ENCODE assay signal across 18 cellular contexts in genomic region chr1:221634606-221635005, GRCh38.
DNase-seq lines count a peak whose midpoint lies in the region; ATAC-seq, FAIRE-seq and TF ChIP-seq lines count a peak whose summit lies in the region.
"Had no signal": no experiment of that assay in that cellular context is flagged by ENCODE, and none has a peak within 500 bp of the region (broad histone marks: within the 10 kb centered on the region; RNA-seq: fewer than 3 reads in every experiment).

No MANE protein-coding gene starts in this region.

- H2BK15ac ChIP-seq in IMR-90 (ENCODE audit: low read depth, low read length) = no peak overlapping the region

- H4K91ac ChIP-seq in IMR-90 (ENCODE audit: insufficient read depth, low read depth, low read length) = no peak overlapping the region

- no peak overlapping the region for H3K27ac ChIP-seq in IMR-90 (ENCODE audit: insufficient read depth, low read length)
- no peak overlapping the region for H3K27ac ChIP-seq in K562 (ENCODE audit: extremely low read depth, low read depth, low read length)
- H3K27ac ChIP-seq: C4-2B had no signal

- H2BK20ac ChIP-seq in IMR-90 (ENCODE audit: low read depth, low read length) = no peak overlapping the region

- BruUV-seq in IMR-90 (replicated peaks; lab: Mats Ljungman, UMichigan) = no TSS peak
- no TSS peak for BruUV-seq in K562 (replicated peaks; lab: Mats Ljungman, UMichigan)

- H4K20me1 ChIP-seq in IMR-90 (ENCODE audit: insufficient read depth, low read length) (no peaks in the 10 kb centered on the region), K562 (replicated peaks; ENCODE audit: control insufficient read depth, insufficient read depth, low read length) (no peaks in the 10 kb centered on the region)

- TF ChIP-seq POLR2A in IMR-90 (IDR thresholded peaks at IDR 0.05; ENCODE audit: low read depth, low read length) = no peak
- TF ChIP-seq POLR2A in K562 (conservative IDR thresholded peaks at IDR 0.05) = no peak

- no peak for ATAC-seq in IMR-90 (ENCODE audit: low read depth)
- no peak for ATAC-seq in K562
- ATAC-seq in T-cell (replicated peaks in 1 of 4) = no peak
- no peak for ATAC-seq in sciatic nerve
- no peak for ATAC-seq in esophagus mucosa
- ATAC-seq: HepG2 had no signal

- H3K4ac ChIP-seq in IMR-90 (ENCODE audit: low read depth, low read length) = no peak overlapping the region

- no peaks in the 10 kb centered on the region for H3K9me3 Mint-ChIP-seq in T-cell
- H3K9me3 Mint-ChIP-seq: CD4-positive, alpha-beta memory T cell; HFFc6 had no signal

- H3K14ac ChIP-seq in IMR-90 (replicated peaks; ENCODE audit: low read depth, low read length) = no peak overlapping the region

- intact Hi-C loops in IMR-90 (cut with micrococcal nuclease) = no loop called here
- intact Hi-C loops in K562 (cut with micrococcal nuclease) = loop anchor here (5.0 kb wide), 1 partner anchor 108 kb away; the partner anchor contains the start of gene DUSP10
- intact Hi-C loops in sciatic nerve (cut with DNase I) = no loop called here

- no peak overlapping the region for H3K56ac ChIP-seq in IMR-90 (ENCODE audit: extremely low read depth, insufficient read depth, low read length)

- no peak overlapping the region for H2BK5ac ChIP-seq in IMR-90 (ENCODE audit: low read depth, low read length, poor library complexity, severe bottlenecking)

- H3K36me3 ChIP-seq in IMR-90 (ENCODE audit: control insufficient read depth, insufficient read depth, low read length) (no peaks in the 10 kb centered on the region), K562 (ENCODE audit: control insufficient read depth, insufficient read depth, low read length) (no peaks in the 10 kb centered on the region)
- H3K36me3 ChIP-seq: BE2C had no signal

- peaks cover 0 to 1% of the 10 kb centered on the region in 2 donors for H3K27me3 Mint-ChIP-seq in T-cell

- DNase-seq in IMR-90 (peak; percentile 33), K562 (ENCODE audit: extremely low read depth in 1 of 4, low spot score in 3 of 4) (no peak), fibroblast of villous mesenchyme (ENCODE audit: low read depth) (peak; percentile 42), T-cell (no peak), sciatic nerve (ENCODE audit: low spot score) (no peak), foreskin melanocyte (no peak)
- DNase-seq: BE2C; Caco-2; CD4-positive, alpha-beta memory T cell; DMS53; HCEC 1CT; HFFc6 had no signal

- no peaks in the 10 kb centered on the region for H3K9me3 ChIP-seq in IMR-90 (ENCODE audit: control insufficient read depth, insufficient read depth, low read length)
- H3K9me3 ChIP-seq in K562 (replicated peaks; ENCODE audit: control insufficient read depth, insufficient read depth, low read depth, low read length) = no peaks in the 10 kb centered on the region
- H3K9me3 ChIP-seq: BE2C, Caco-2 had no signal

- H3K23ac ChIP-seq in IMR-90 (ENCODE audit: low read depth, low read length) = no peak overlapping the region

- no peak overlapping the region for H3K27ac Mint-ChIP-seq in T-cell
- H3K27ac Mint-ChIP-seq: HFFc6 had no signal

- no peaks in the 10 kb centered on the region for H3K27me3 ChIP-seq in IMR-90 (ENCODE audit: control insufficient read depth, insufficient read depth, low read length)
- H3K27me3 ChIP-seq in K562 (ENCODE audit: control insufficient read depth in 2 of 2, insufficient read depth in 2 of 2, low read length in 2 of 2) = no peaks in the 10 kb centered on the region
- H3K27me3 ChIP-seq: BE2C had no signal

- no peak overlapping the region for H3K4me3 ChIP-seq in IMR-90 (ENCODE audit: insufficient read depth, low read depth, low read length)
- H3K4me3 ChIP-seq in K562 = no peak overlapping the region
- H3K4me3 ChIP-seq in fibroblast of villous mesenchyme (ENCODE audit: low read depth, low read length) = no peak overlapping the region

- H2AK9ac ChIP-seq in IMR-90 (replicated peaks; ENCODE audit: low read depth, low read length, poor library complexity) = no peak overlapping the region

- no peak overlapping the region for H2BK120ac ChIP-seq in IMR-90 (ENCODE audit: low read depth, low read length)

- H3K4me2 ChIP-seq in IMR-90 (ENCODE audit: low read depth, low read length) = no peak overlapping the region
- H3K4me2 ChIP-seq in K562 (ENCODE audit: insufficient read depth, low read length) = no peak overlapping the region

- TF ChIP-seq RAD21 in IMR-90 (IDR thresholded peaks at IDR 0.05; ENCODE audit: low read length) (no peak), K562 (CRISPR knock-in tag; conservative IDR thresholded peaks at IDR 0.05 in 1 of 2, IDR thresholded peaks at IDR 0.05 in 1 of 2) (no peak)

- in situ Hi-C loops in IMR-90 (cut with MboI; ENCODE audit: low sequenced_read_pairs) (no loop called here), K562 (cut with MboI) (no loop called here)

- H3K9ac ChIP-seq in IMR-90 (ENCODE audit: low read depth, low read length) (no peak overlapping the region), K562 (ENCODE audit: insufficient read depth in 1 of 2, low read depth in 2 of 2, low read length in 2 of 2) (no peak overlapping the region)

- no peak for TF ChIP-seq EP300 in K562 (IDR thresholded peaks at IDR 0.05; ENCODE audit: low read length)

- H3K9me1 ChIP-seq in IMR-90 (ENCODE audit: insufficient read depth, low read length) (no peaks in the 10 kb centered on the region), K562 (ENCODE audit: control insufficient read depth, insufficient read depth, low read length) (no peaks in the 10 kb centered on the region)

- no peaks in the 10 kb centered on the region for H3K4me1 ChIP-seq in IMR-90 (ENCODE audit: control insufficient read depth, insufficient read depth, low read length)
- H3K4me1 ChIP-seq in K562 (replicated peaks in 1 of 2; ENCODE audit: control insufficient read depth in 2 of 2, insufficient read depth in 2 of 2, low read length in 2 of 2) = peaks cover 0 to 20% of the 10 kb centered on the region in 2 experiments; a peak in 4 of 5 replicates
- H3K4me1 ChIP-seq: Caco-2 had no signal

- CTCF ChIA-PET in IMR-90 (lab: Yijun Ruan, JAX) (no interaction called here), K562 (lab: Yijun Ruan, JAX; ENCODE audit: low intra/inter-chr PET ratio) (no interaction called here), T-cell (lab: Charles Lee) (no interaction called here)

- H3K79me2 ChIP-seq in K562 (ENCODE audit: control insufficient read depth, insufficient read depth, low read length) = no peaks in the 10 kb centered on the region

- H2AFZ ChIP-seq in IMR-90 (replicated peaks; ENCODE audit: low read length, poor library complexity) = no peak overlapping the region
- no peak overlapping the region for H2AFZ ChIP-seq in K562 (ENCODE audit: low read depth, low read length)

- dilution Hi-C loops in IMR-90 (cut with HindIII; ENCODE audit: low sequenced_read_pairs, unreplicated experiment) = no loop called here

- H2AK5ac ChIP-seq in IMR-90 (ENCODE audit: low read depth, low read length) = no peak overlapping the region

- POLR2A ChIA-PET in IMR-90 (lab: Charles Lee; ENCODE audit: unreplicated experiment) (no interaction called here), K562 (lab: Yijun Ruan, JAX) (interaction anchor here (1.5 kb wide), 1 partner anchor 11 kb away, joined by 8 read pairs; no protein-coding TSS in a partner anchor), T-cell (lab: Charles Lee) (no interaction called here)

- no peak overlapping the region for H4K5ac ChIP-seq in IMR-90 (ENCODE audit: low read depth, low read length)

- peak; percentile 70 for FAIRE-seq in K562 (lab: Jason Lieb, UNC)
- FAIRE-seq: A204.1, GM18507, HepG2, HTR-8/SVneo had no signal

- no CpG with 5 or more reads among the region's 2 CpGs for WGBS in IMR-90 (ENCODE audit: extremely low coverage in 2 of 2, insufficient read length in 1 of 2), 2 experiments
- WGBS in K562 (ENCODE audit: insufficient coverage, low coverage, missing lambda C conversion rate) = 8% methylated on average over 2 of the region's 2 CpGs

- no peak for TF ChIP-seq CTCF in IMR-90 (conservative IDR thresholded peaks at IDR 0.05; ENCODE audit: low read depth, low read length)
- TF ChIP-seq CTCF in K562 (IDR thresholded peaks at IDR 0.05 in 2 of 3, conservative IDR thresholded peaks at IDR 0.05 in 1 of 3; ENCODE audit: insufficient read depth in 2 of 3, low read depth in 1 of 3, low read length in 3 of 3) = no peak
- no peak for TF ChIP-seq CTCF in fibroblast of villous mesenchyme (IDR thresholded peaks at IDR 0.05; ENCODE audit: insufficient read depth, low read depth, low read length)

- no peaks in the 10 kb centered on the region for H3K79me1 ChIP-seq in IMR-90 (ENCODE audit: low read depth in 1 of 2, low read length in 2 of 2)

- no peaks in the 10 kb centered on the region for H3K4me1 Mint-ChIP-seq in T-cell

- no peak overlapping the region for H4K8ac ChIP-seq in IMR-90 (ENCODE audit: low read depth in 2 of 2, low read length in 2 of 2)

- H3K36me3 Mint-ChIP-seq in T-cell = no peaks in the 10 kb centered on the region
- H3K36me3 Mint-ChIP-seq: CD4-positive, alpha-beta memory T cell had no signal

- H3K4me3 Mint-ChIP-seq in T-cell = no peak overlapping the region
- H3K4me3 Mint-ChIP-seq: CD4-positive, alpha-beta memory T cell; HFFc6 had no signal

- no peak overlapping the region for H3K18ac ChIP-seq in IMR-90 (ENCODE audit: low read depth, low read length)

TF ChIP-seq in IMR-90, 13 proteins besides CTCF, POLR2A, EP300 and RAD21 (continues in another document):
- TF ChIP-seq NFE2L2 (IDR thresholded peaks at IDR 0.05; ENCODE audit: low read depth, low read length) = 0 out of 2 replicates have a peak, but pooled peaks have one; percentile 11
- TF ChIP-seq CHD1 (IDR thresholded peaks at IDR 0.05; ENCODE audit: low read depth, low read length) = no peak
- TF ChIP-seq MXI1 (IDR thresholded peaks at IDR 0.05; ENCODE audit: borderline replicate concordance, low read depth, low read length) = no peak

TF ChIP-seq in K562, 482 proteins besides CTCF, POLR2A, EP300 and RAD21 (continues in another document):
- TF ChIP-seq FOXA3 (CRISPR knock-in tag; conservative IDR thresholded peaks at IDR 0.05 in 1 of 2, IDR thresholded peaks at IDR 0.05 in 1 of 2) = no peak
- no peak for TF ChIP-seq SAFB (IDR thresholded peaks at IDR 0.05; ENCODE audit: borderline replicate concordance, low read depth, low read length)
- TF ChIP-seq ZNF431 (CRISPR knock-in tag; IDR thresholded peaks at IDR 0.05) = no peak
- peak; percentile 41 for TF ChIP-seq NFE2 (IDR thresholded peaks at IDR 0.05; ENCODE audit: low read depth)
- TF ChIP-seq ESRRA (IDR thresholded peaks at IDR 0.05; ENCODE audit: borderline replicate concordance, low read depth) = peak; percentile 27; the same call in 1 of the 2 replicates
- TF ChIP-seq GATAD2A (IDR thresholded peaks at IDR 0.05) = no peak
- TF ChIP-seq NR2C2 (CRISPR knock-in tag; IDR thresholded peaks at IDR 0.05) = no peak
- TF ChIP-seq NR2C2 (tag; IDR thresholded peaks at IDR 0.05) = peak; percentile 37; the same call in 1 of the 2 replicates
- TF ChIP-seq ZNF316 (IDR thresholded peaks at IDR 0.05) = peak; percentile 22
- TF ChIP-seq C11orf30 (IDR thresholded peaks at IDR 0.05; ENCODE audit: low read depth) = peak; percentile 17; the same call in 1 of the 2 replicates

Comparison
In these comparisons a context has a peak if more than half of its experiments do, and no peak if none do; other contexts are left out.
1. DNase-seq: peak in IMR-90 (single experiment) and fibroblast of villous mesenchyme (single experiment); none in K562 (0 of 4), T-cell (0 of 34), sciatic nerve (single experiment) and foreskin melanocyte (single experiment).